ENCODE assay signal across 17 cellular contexts in genomic region chr12:5944053-5944452, GRCh38. TPM values are rescaled to one million over a fixed set of nuclear protein-coding genes. Genes with fewer than 3 reads are reported as not detected.
DNase-seq lines count a peak whose midpoint lies in the region; FAIRE-seq and TF ChIP-seq lines count a peak whose summit lies in the region.
"Had no signal": no experiment of that assay in that cellular context is flagged by ENCODE, and none has a peak within 500 bp of the region (broad histone marks: within the 10 kb centered on the region; RNA-seq: fewer than 3 reads in every experiment).

No MANE protein-coding gene starts in this region.

- no peak for TF ChIP-seq POLR2A in erythroblast (IDR thresholded peaks at IDR 0.05; ENCODE audit: low read length)

- H2AFZ ChIP-seq in SK-N-SH (ENCODE audit: low read depth): no peak overlapping the region

- DNase-seq in HTR-8/SVneo (ENCODE audit: insufficient read length, low spot score) (no peak), ecto neural progenitor cell (ENCODE audit: low spot score) (peak; percentile 49), progenitor cell of endocrine pancreas (ENCODE audit: low spot score, unreplicated experiment) (no peak), erythroblast (lab: John Stamatoyannopoulos, UW) (no peak), SK-N-SH (no peak)
- no peak for DNase-seq in activated CD8-positive, alpha-beta memory T cell treated with anti-CD3 and anti-CD28 coated beads, Interleukin-2, amount 50 U/mL, for 48 hours
- DNase-seq: ACHN; Calu3; CD4-positive, CD25-positive, alpha-beta regulatory T cell; Kasumi-1; NCI-H187; NCI-H2171 treated with DMSO at 0.1 percent for 48 hours; NCI-H510A treated with DMSO at 0.1 percent for 48 hours; Peyer's patch; Right ventricle myocardium superior had no signal

- TF ChIP-seq RAD21 in SK-N-SH (IDR thresholded peaks at IDR 0.05; ENCODE audit: low read length): no peak

- no peak overlapping the region for H3K4me2 ChIP-seq in SK-N-SH

- 46% methylated on average over 7 of the region's 8 CpGs for WGBS in SK-N-SH (ENCODE audit: low lambda C conversion rate)

- H3K27ac Mint-ChIP-seq in progenitor cell of endocrine pancreas: peak overlapping the region; percentile 62

- no peaks in the 10 kb centered on the region for H3K36me3 ChIP-seq in iPS-20b (ENCODE audit: insufficient read depth, low read depth, low read length)
- no peaks in the 10 kb centered on the region for H3K36me3 ChIP-seq in SK-N-SH (replicated peaks in 1 of 2; ENCODE audit: control insufficient read depth in 1 of 2, insufficient read depth in 2 of 2, low read length in 1 of 2)
- H3K36me3 ChIP-seq: Peyer's patch had no signal

- H3K27me3 ChIP-seq in iPS-20b (ENCODE audit: insufficient read depth, low read length) (peaks cover 37% of the 10 kb centered on the region), SK-N-SH (ENCODE audit: insufficient read depth) (peaks cover 51% of the 10 kb centered on the region)

- TF ChIP-seq EP300 in SK-N-SH (IDR thresholded peaks at IDR 0.05; ENCODE audit: borderline replicate concordance in 1 of 2, low read depth in 1 of 2, low read length in 1 of 2): no peak

- POLR2A ChIA-PET in SK-N-SH (lab: Yijun Ruan, JAX): no interaction called here

- H3K9me2 ChIP-seq in SK-N-SH: no peaks in the 10 kb centered on the region

- H3K27me3 Mint-ChIP-seq in progenitor cell of endocrine pancreas: peaks cover 65% of the 10 kb centered on the region

- peak overlapping the region; percentile 83 for H3K4me3 Mint-ChIP-seq in progenitor cell of endocrine pancreas (ENCODE audit: low read depth)

- no peaks in the 10 kb centered on the region for H3K9me3 Mint-ChIP-seq in progenitor cell of endocrine pancreas (ENCODE audit: low read depth)

- CTCF ChIA-PET in SK-N-SH (lab: Yijun Ruan, JAX): no interaction called here

- TF ChIP-seq CTCF in progenitor cell of endocrine pancreas (IDR thresholded peaks at IDR 0.05; ENCODE audit: unreplicated experiment): no peak
- TF ChIP-seq CTCF in SK-N-SH (IDR thresholded peaks at IDR 0.05): no peak

- no peaks in the 10 kb centered on the region for H3K9me3 ChIP-seq in iPS-20b (ENCODE audit: insufficient read depth, low read depth, low read length)
- no peaks in the 10 kb centered on the region for H3K9me3 ChIP-seq in SK-N-SH
- H3K9me3 ChIP-seq: Peyer's patch had no signal

- no peaks in the 10 kb centered on the region for H3K36me3 Mint-ChIP-seq in progenitor cell of endocrine pancreas (ENCODE audit: insufficient read depth)
- H3K36me3 Mint-ChIP-seq: CD4-positive, CD25-positive, alpha-beta regulatory T cell had no signal

- no peak overlapping the region for H3K9ac ChIP-seq in iPS-20b (ENCODE audit: low read depth, low read length)
- H3K9ac ChIP-seq in SK-N-SH: no peak overlapping the region

- H3K4me3 ChIP-seq in iPS-20b (ENCODE audit: low read length) (peak overlapping the region; percentile 83; the same call in 1 of the 2 replicates), SK-N-SH (ENCODE audit: low read depth in 2 of 2, low read length in 1 of 2) (no peak overlapping the region)

- no peaks in the 10 kb centered on the region for H3K79me2 ChIP-seq in SK-N-SH (ENCODE audit: insufficient read depth)

- no peak overlapping the region for H3K27ac ChIP-seq in iPS-20b (ENCODE audit: low read length)
- no peak overlapping the region for H3K27ac ChIP-seq in SK-N-SH (ENCODE audit: low read depth in 2 of 2, low read length in 1 of 2)
- H3K27ac ChIP-seq: Peyer's patch had no signal

- peak; percentile 57 for FAIRE-seq in HTR-8/SVneo (lab: Jason Lieb, UNC)
- FAIRE-seq: GM12891 had no signal

- no peaks in the 10 kb centered on the region for H3F3A ChIP-seq in SK-N-SH (replicated peaks; ENCODE audit: insufficient read depth)

- H4K20me1 ChIP-seq in SK-N-SH (ENCODE audit: insufficient read depth): no peaks in the 10 kb centered on the region

- peaks cover 9% of the 10 kb centered on the region for H3K4me1 ChIP-seq in iPS-20b (ENCODE audit: insufficient read depth, low read length)
- H3K4me1 ChIP-seq in SK-N-SH (ENCODE audit: control insufficient read depth in 1 of 2, insufficient read depth in 2 of 2, low read depth in 1 of 2, low read length in 1 of 2): peaks cover 0 to 4% of the 10 kb centered on the region in 2 experiments; a peak in 1 of 4 replicates

- peaks cover 6% of the 10 kb centered on the region for H3K4me1 Mint-ChIP-seq in progenitor cell of endocrine pancreas (ENCODE audit: low read depth)

TF ChIP-seq in SK-N-SH, 30 proteins besides CTCF, POLR2A, EP300 and RAD21:
- TF ChIP-seq MXI1 (IDR thresholded peaks at IDR 0.05; ENCODE audit: low read depth, low read length) (no peak), GABPA (IDR thresholded peaks at IDR 0.05; ENCODE audit: low read depth) (no peak), RFX5 (IDR thresholded peaks at IDR 0.05; ENCODE audit: low read length) (no peak)

RNA-seq across cellular contexts. Expression of gene ANO2, which starts 1.0 kb away (rescaled TPM):
- total RNA-seq in progenitor cell of endocrine pancreas: 2.8 and 3.5 TPM in 2 replicates
- polyA plus RNA-seq in SK-N-SH (2012; rRNA removed): not detected in 2 replicates
- not detected in 2 replicates for polyA plus RNA-seq in SK-N-SH (2012; cell fraction: cytosol; rRNA removed)
- polyA plus RNA-seq in SK-N-SH (2012; cell fraction: nucleus; rRNA removed): 0.01 TPM in 1 of 2 replicates, not detected in the other
- total RNA-seq: Calu3 had no signal
- polyA plus RNA-seq: CD4-positive, CD25-positive, alpha-beta regulatory T cell had no signal
